In genomic region chr17:10089221-10089799, GRCh38 we compare ENCODE assay signal across 30 cellular contexts.
DNase-seq lines count a peak whose midpoint lies in the region; ATAC-seq lines count a peak whose summit lies in the region.
"Had no signal": no experiment of that assay in that cellular context is flagged by ENCODE, and none has a peak within 500 bp of the region (broad histone marks: within the 10 kb centered on the region; RNA-seq: fewer than 3 reads in every experiment).

No MANE protein-coding gene starts in this region.

- H3K27me3 Mint-ChIP-seq in effector memory CD8-positive, alpha-beta T cell, result no peaks in the 10 kb centered on the region
- H3K27me3 Mint-ChIP-seq in naive thymus-derived CD4-positive, alpha-beta T cell, result peaks cover 0 to 4% (median 0%) of the 10 kb centered on the region in 5 donors
- H3K27me3 Mint-ChIP-seq: CD4-positive, alpha-beta T cell had no signal

- no peak overlapping the region for H3K4me3 ChIP-seq in BLaER1 treated with 17β-estradiol and CSF1 and Interleukin-3, amounts not matched to agents 10 nM and 100 nM
- H3K4me3 ChIP-seq in right cardiac atrium (ENCODE audit: low read length), result no peak overlapping the region
- no peak overlapping the region for H3K4me3 ChIP-seq in naive thymus-derived CD4-positive, alpha-beta T cell (ENCODE audit: low read length)
- H3K4me3 ChIP-seq: esophagus squamous epithelium, GM12878, lower lobe of right lung, mucosa of descending colon, pancreas, right lobe of liver, thoracic aorta had no signal

- H3K27ac Mint-ChIP-seq in effector memory CD8-positive, alpha-beta T cell, result peak overlapping the region; percentile 50 to 83
- H3K27ac Mint-ChIP-seq in naive thymus-derived CD4-positive, alpha-beta T cell, result no peak overlapping the region
- H3K27ac Mint-ChIP-seq: activated naive CD4-positive, alpha-beta T cell treated with anti-CD3 and anti-CD28 coated beads for 36 hours; activated T-cell treated with anti-CD3 and anti-CD28 coated beads, Interleukin-2, amount 50 U/mL, for 72 hours; CD4-positive, alpha-beta T cell; endodermal cell had no signal

- H3K9me3 Mint-ChIP-seq in effector memory CD8-positive, alpha-beta T cell, result peaks cover 0 to 4% of the 10 kb centered on the region in 2 donors
- peaks cover 0 to 5% (median 0%) of the 10 kb centered on the region in 11 donors for H3K9me3 Mint-ChIP-seq in naive thymus-derived CD4-positive, alpha-beta T cell

- CTCF ChIA-PET in naive thymus-derived CD4-positive, alpha-beta T cell (lab: Charles Lee), result no interaction called here

- POLR2A ChIA-PET in naive thymus-derived CD4-positive, alpha-beta T cell (lab: Charles Lee), result no interaction called here

- no peak for DNase-seq in effector memory CD8-positive, alpha-beta T cell
- DNase-seq in right cardiac atrium, result peak in 1 of 3 donors; percentile 76
- DNase-seq in sciatic nerve (ENCODE audit: low spot score), result peak; percentile 49
- no peak for DNase-seq in DMS 273 treated with DMSO at 0.1 percent for 48 hours (lab: John Stamatoyannopoulos, UW)
- no peak for DNase-seq in SKM-1 treated with dmso at 0.1 percent for 144 hours (lab: John Stamatoyannopoulos, UW; ENCODE audit: unreplicated experiment)
- DNase-seq in naive thymus-derived CD4-positive, alpha-beta T cell, result no peak
- DNase-seq: activated CD4-positive, alpha-beta T cell treated with anti-CD3 and anti-CD28 coated beads, Interleukin-2, amount 50 U/mL, for 4 hours; activated CD4-positive, CD25-positive, alpha-beta regulatory T cell; activated naive CD4-positive, alpha-beta T cell treated with anti-CD3 and anti-CD28 coated beads for 36 hours; activated T-cell treated with anti-CD3 and anti-CD28 coated beads, Interleukin-2, amount 50 U/mL, for 72 hours; CD4-positive, alpha-beta T cell; endodermal cell; esophagus squamous epithelium; lower lobe of right lung; mucosa of descending colon; NCI-H1105; NCI-H2029; NCI-H2227 treated with DMSO at 0.1 percent for 48 hours; NCI-H526 treated with DMSO at 0.1 percent for 48 hours; pancreas; right lobe of liver; SIG-M5; stimulated activated CD4-positive, alpha-beta T cell treated with anti-CD3 and anti-CD28 coated beads, Interleukin-4, amount 100 ng/mL, for 4 hours; stimulated activated naive CD4-positive, alpha-beta T cell; T-helper 1 cell had no signal

- H3K4me1 ChIP-seq in BLaER1 treated with 17β-estradiol and CSF1 and Interleukin-3, amounts not matched to agents 10 nM and 100 nM, result peaks cover 96 to 100% (median 98%) of the 10 kb centered on the region in 10 experiments
- peaks cover 2% of the 10 kb centered on the region for H3K4me1 ChIP-seq in right cardiac atrium (ENCODE audit: control insufficient read depth, insufficient read depth, low read length)
- peaks cover 0 to 5% of the 10 kb centered on the region in 2 donors for H3K4me1 ChIP-seq in naive thymus-derived CD4-positive, alpha-beta T cell (ENCODE audit: control insufficient read depth in 2 of 2, insufficient read depth in 2 of 2, low read length in 2 of 2)
- H3K4me1 ChIP-seq: right lobe of liver had no signal

- intact Hi-C loops in right cardiac atrium (cut with DNase I), result no loop called here
- intact Hi-C loops in sciatic nerve (cut with DNase I), result no loop called here
- intact Hi-C loops in naive thymus-derived CD4-positive, alpha-beta T cell (cut with micrococcal nuclease), result no loop called here

- peaks cover 19 to 37% of the 10 kb centered on the region in 2 donors for H3K4me1 Mint-ChIP-seq in effector memory CD8-positive, alpha-beta T cell (ENCODE audit: low read depth in 2 of 2)
- peaks cover 0 to 9% (median 0%) of the 10 kb centered on the region in 7 donors for H3K4me1 Mint-ChIP-seq in naive thymus-derived CD4-positive, alpha-beta T cell

- H3K4me3 Mint-ChIP-seq in effector memory CD8-positive, alpha-beta T cell, result no peak overlapping the region
- no peak overlapping the region for H3K4me3 Mint-ChIP-seq in naive thymus-derived CD4-positive, alpha-beta T cell
- H3K4me3 Mint-ChIP-seq: activated naive CD4-positive, alpha-beta T cell treated with anti-CD3 and anti-CD28 coated beads for 36 hours; activated T-cell treated with anti-CD3 and anti-CD28 coated beads, Interleukin-2, amount 50 U/mL, for 72 hours; CD4-positive, alpha-beta T cell; endodermal cell had no signal

- H4K20me1 ChIP-seq in BLaER1 treated with 17β-estradiol and CSF1 and Interleukin-3, amounts not matched to agents 10 nM and 100 nM, result peaks cover 0 to 93% (median 3%) of the 10 kb centered on the region in 11 experiments; a peak in 9 of 22 replicates

- peaks cover 0 to 53% (median 31%) of the 10 kb centered on the region in 11 experiments; a peak in 18 of 22 replicates for H3K36me3 ChIP-seq in BLaER1 treated with 17β-estradiol and CSF1 and Interleukin-3, amounts not matched to agents 10 nM and 100 nM
- H3K36me3 ChIP-seq in naive thymus-derived CD4-positive, alpha-beta T cell (ENCODE audit: control insufficient read depth in 2 of 3, insufficient read depth in 3 of 3, low read length in 3 of 3), result no peaks in the 10 kb centered on the region
- H3K36me3 ChIP-seq: esophagus squamous epithelium, lower lobe of right lung, pancreas, right lobe of liver, thoracic aorta had no signal

- peaks cover 8 to 22% (median 19%) of the 10 kb centered on the region in 11 experiments for H3K9me3 ChIP-seq in BLaER1 treated with 17β-estradiol and CSF1 and Interleukin-3, amounts not matched to agents 10 nM and 100 nM (replicated peaks in 1 of 11)
- no peaks in the 10 kb centered on the region for H3K9me3 ChIP-seq in right cardiac atrium (ENCODE audit: control insufficient read depth, low read length)
- H3K9me3 ChIP-seq in naive thymus-derived CD4-positive, alpha-beta T cell (ENCODE audit: control insufficient read depth in 2 of 3, low read length in 3 of 3), result no peaks in the 10 kb centered on the region
- H3K9me3 ChIP-seq: lower lobe of right lung, pancreas, right lobe of liver, thoracic aorta had no signal

- 23% methylated on average over 3 of the region's 3 CpGs for WGBS in right cardiac atrium

- peak overlapping the region in 10 of 11 experiments; percentile 3 to 95 (median 86); a peak in 17 of 22 replicates for H3K27ac ChIP-seq in BLaER1 treated with 17β-estradiol and CSF1 and Interleukin-3, amounts not matched to agents 10 nM and 100 nM
- peak overlapping the region; percentile 17 for H3K27ac ChIP-seq in right cardiac atrium (ENCODE audit: low read length)
- H3K27ac ChIP-seq in naive thymus-derived CD4-positive, alpha-beta T cell (ENCODE audit: low read depth, low read length), result no peak overlapping the region
- H3K27ac ChIP-seq: esophagus squamous epithelium, lower lobe of right lung, pancreas, right lobe of liver, thoracic aorta had no signal

- no peak for ATAC-seq in effector memory CD8-positive, alpha-beta T cell (replicated peaks)
- ATAC-seq in right cardiac atrium (peak in 1 of 2 donors; percentile 27), sciatic nerve (no peak), HG03439 (IDR thresholded peaks at IDR 0.05; ENCODE audit: unreplicated experiment) (no peak)
- no peak for ATAC-seq in naive thymus-derived CD4-positive, alpha-beta T cell
- ATAC-seq: activated T-cell treated with anti-CD3 and anti-CD28 coated beads, Interleukin-2, amount 50 U/mL, for 72 hours; GM12878; lower lobe of right lung; mucosa of descending colon; Panc1; pancreas; right lobe of liver had no signal

- H3K27me3 ChIP-seq in BLaER1 treated with 17β-estradiol and CSF1 and Interleukin-3, amounts not matched to agents 10 nM and 100 nM, result no peaks in the 10 kb centered on the region
- H3K27me3 ChIP-seq in right cardiac atrium (ENCODE audit: control insufficient read depth, insufficient read depth), result no peaks in the 10 kb centered on the region
- H3K27me3 ChIP-seq in naive thymus-derived CD4-positive, alpha-beta T cell (ENCODE audit: control insufficient read depth in 2 of 2, insufficient read depth in 2 of 2, low read length in 2 of 2), result no peaks in the 10 kb centered on the region
- H3K27me3 ChIP-seq: esophagus squamous epithelium, pancreas, right lobe of liver had no signal

- peak overlapping the region in 6 of 11 experiments; percentile 12 to 85 (median 81); a peak in 10 of 22 replicates for H3K9ac ChIP-seq in BLaER1 treated with 17β-estradiol and CSF1 and Interleukin-3, amounts not matched to agents 10 nM and 100 nM

- H3K4me2 ChIP-seq in BLaER1 treated with 17β-estradiol and CSF1 and Interleukin-3, amounts not matched to agents 10 nM and 100 nM, result peak overlapping the region; percentile 83 to 96 (median 91)

- peaks cover 2% of the 10 kb centered on the region for H3K36me3 Mint-ChIP-seq in effector memory CD8-positive, alpha-beta T cell (ENCODE audit: insufficient read depth)
- no peaks in the 10 kb centered on the region for H3K36me3 Mint-ChIP-seq in naive thymus-derived CD4-positive, alpha-beta T cell

Comparison
In these comparisons a context has a peak if more than half of its experiments do, and no peak if none do; other contexts are left out.
1. H3K27ac Mint-ChIP-seq: peak in effector memory CD8-positive, alpha-beta T cell (2 of 2); none in naive thymus-derived CD4-positive, alpha-beta T cell (0 of 9).